1 cellular context compared by ENCODE assay signal in the genomic region with DNA sequence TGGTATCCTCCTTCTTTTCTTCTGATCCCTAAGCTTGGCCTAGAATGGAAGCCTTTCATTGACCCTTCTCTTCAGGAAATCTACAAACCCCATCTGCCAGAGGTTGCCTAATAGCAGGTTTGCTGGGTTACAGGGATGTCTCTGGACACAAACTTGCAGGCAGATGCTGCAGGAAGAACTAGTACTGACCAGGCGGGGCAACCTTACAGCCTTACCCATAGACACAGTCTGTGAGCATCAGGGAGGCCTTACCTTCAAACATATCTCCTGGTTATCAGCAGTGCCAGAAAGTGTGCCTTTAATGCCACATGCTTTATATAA.
TF ChIP-seq lines count a peak whose summit lies in the region.

No MANE protein-coding gene starts in this region.

TF ChIP-seq in IMR-90, 13 proteins besides CTCF, POLR2A, EP300 and RAD21 (continued from another document):
- TF ChIP-seq SMC3 (IDR thresholded peaks at IDR 0.05; ENCODE audit: low read depth, low read length) (no peak), CHD1 (IDR thresholded peaks at IDR 0.05; ENCODE audit: low read depth, low read length) (no peak), CEBPB (IDR thresholded peaks at IDR 0.05; ENCODE audit: low read depth, low read length) (no peak), NFE2L2 (IDR thresholded peaks at IDR 0.05; ENCODE audit: low read depth, low read length) (no peak), MAFK (IDR thresholded peaks at IDR 0.05; ENCODE audit: low read depth, low read length) (no peak), BHLHE40 (IDR thresholded peaks at IDR 0.05; ENCODE audit: low read depth, low read length) (no peak), FOS (IDR thresholded peaks at IDR 0.05; ENCODE audit: low read depth, low read length) (no peak)
